Comparison of ENCODE assay signal across 16 cellular contexts in the genomic region with DNA sequence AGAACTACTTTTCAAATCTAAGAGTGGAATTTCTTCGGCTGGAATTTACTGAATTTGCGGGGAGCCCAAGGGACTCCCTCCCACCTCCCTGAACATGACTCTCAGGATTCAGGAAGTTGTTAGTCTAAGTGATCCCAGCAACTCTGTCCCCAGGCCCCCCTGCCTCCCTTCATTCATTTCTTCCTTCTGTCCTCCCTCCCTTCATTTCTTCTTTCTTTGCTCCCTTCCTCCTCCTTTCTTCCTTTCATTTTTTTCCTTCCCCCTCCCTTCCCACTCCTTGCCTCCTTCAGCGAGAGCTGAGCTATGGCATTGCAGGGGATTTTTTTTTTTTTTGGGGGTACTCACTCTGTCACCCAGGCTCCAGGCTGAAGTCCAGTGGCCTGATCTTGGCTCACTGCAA. TPM values are rescaled to one million over a fixed set of nuclear protein-coding genes. Genes with fewer than 3 reads are reported as not detected.
DNase-seq lines count a peak whose midpoint lies in the region; ATAC-seq and TF ChIP-seq lines count a peak whose summit lies in the region.
"Had no signal": no experiment of that assay in that cellular context is flagged by ENCODE, and none has a peak within 500 bp of the region (broad histone marks: within the 10 kb centered on the region; RNA-seq: fewer than 3 reads in every experiment).

No MANE protein-coding gene starts in this region.

- H4K20me1 ChIP-seq in hepatocyte (ENCODE audit: insufficient read depth, poor library complexity, severe bottlenecking) (no peaks in the 10 kb centered on the region), osteoblast (ENCODE audit: insufficient read depth, low read length) (peaks cover 3% of the 10 kb centered on the region)

- peaks cover 61% of the 10 kb centered on the region for H3K36me3 Mint-ChIP-seq in Caco-2 (ENCODE audit: insufficient read depth, unreplicated experiment)
- H3K36me3 Mint-ChIP-seq: CD14-positive monocyte had no signal

- no peaks in the 10 kb centered on the region for H3K79me2 ChIP-seq in hepatocyte
- H3K79me2 ChIP-seq in osteoblast (ENCODE audit: insufficient read depth, low read length) = no peaks in the 10 kb centered on the region

- WGBS in hepatocyte (ENCODE audit: low lambda C conversion rate, missing lambda C conversion rate) = 82% methylated on average over 3 of the region's 3 CpGs

- H3K36me3 ChIP-seq in Caco-2 (ENCODE audit: control insufficient read depth, insufficient read depth, low read length) = 0 out of 2 replicates have a peak, but pooled peaks cover 2% of the 10 kb centered on the region
- H3K36me3 ChIP-seq in Panc1 (ENCODE audit: control insufficient read depth, insufficient read depth, low read length) = no peaks in the 10 kb centered on the region
- no peaks in the 10 kb centered on the region for H3K36me3 ChIP-seq in hepatocyte (replicated peaks; ENCODE audit: insufficient read depth, low read depth)
- peaks cover 4% of the 10 kb centered on the region for H3K36me3 ChIP-seq in osteoblast (ENCODE audit: insufficient read depth, low read length)

- intact Hi-C loops in Caco-2 (cut with micrococcal nuclease; ENCODE audit: unreplicated experiment) (no loop called here), Panc1 (cut with micrococcal nuclease; ENCODE audit: unreplicated experiment) (no loop called here)

- H3K27me3 ChIP-seq in Caco-2 (replicated peaks; ENCODE audit: control insufficient read depth, insufficient read depth, low read length) = no peaks in the 10 kb centered on the region
- no peaks in the 10 kb centered on the region for H3K27me3 ChIP-seq in Panc1 (ENCODE audit: control insufficient read depth, insufficient read depth, low read length)
- H3K27me3 ChIP-seq in hepatocyte = no peaks in the 10 kb centered on the region
- H3K27me3 ChIP-seq in osteoblast (ENCODE audit: insufficient read depth, low read length) = no peaks in the 10 kb centered on the region

- H2AFZ ChIP-seq in hepatocyte = no peak overlapping the region
- H2AFZ ChIP-seq in osteoblast (ENCODE audit: low read length) = no peak overlapping the region

- no peak for ATAC-seq in Panc1
- no peak for ATAC-seq in HG02885 (IDR thresholded peaks at IDR 0.05; ENCODE audit: poor library complexity, unreplicated experiment)
- no peak for ATAC-seq in GM19463 (IDR thresholded peaks at IDR 0.05; ENCODE audit: unreplicated experiment)
- ATAC-seq: CD8-positive, alpha-beta T cell; HCT116 had no signal

- H3K9me3 ChIP-seq in Caco-2 (no peaks in the 10 kb centered on the region), Panc1 (ENCODE audit: control insufficient read depth, insufficient read depth, low read depth, low read length) (no peaks in the 10 kb centered on the region), hepatocyte (ENCODE audit: low read depth) (no peaks in the 10 kb centered on the region), osteoblast (ENCODE audit: low read depth, low read length) (no peaks in the 10 kb centered on the region)

- BruUV-seq in Caco-2 (replicated peaks; lab: Mats Ljungman, UMichigan) (no TSS peak), Panc1 (replicated peaks; lab: Mats Ljungman, UMichigan) (no TSS peak)

- CTCF ChIA-PET in Caco-2 (lab: Charles Lee) = interaction anchor here (0.6 kb wide), 1 partner anchor 95 kb away, joined by 4 read pairs; no protein-coding TSS in a partner anchor
- CTCF ChIA-PET in Panc1 (lab: Charles Lee) = interaction anchor here (0.7 to 0.8 kb wide), 2 partner anchors 11 to 57 kb away, joined by 7 to 8 read pairs; partner anchors contain the start of gene JUP

- H3K27me3 Mint-ChIP-seq in Caco-2 (ENCODE audit: insufficient read depth, unreplicated experiment) = no peaks in the 10 kb centered on the region

- H3K9me3 Mint-ChIP-seq in Caco-2 (ENCODE audit: unreplicated experiment) = no peaks in the 10 kb centered on the region
- H3K9me3 Mint-ChIP-seq: CD8-positive, alpha-beta T cell had no signal

- H3K9me2 ChIP-seq in hepatocyte (replicated peaks; ENCODE audit: insufficient read depth) = no peaks in the 10 kb centered on the region

- in situ Hi-C loops in Panc1 (cut with HindIII; ENCODE audit: low pct_unique_long_range_greater_than_20kb, low sequenced_read_pairs) = no loop called here

- H3K4me1 ChIP-seq in Caco-2 (peaks cover 68% of the 10 kb centered on the region), Panc1 (ENCODE audit: control insufficient read depth, insufficient read depth, low read length) (peaks cover 52% of the 10 kb centered on the region), hepatocyte (ENCODE audit: insufficient read depth) (peaks cover 43% of the 10 kb centered on the region), osteoblast (ENCODE audit: insufficient read depth, low read length) (peaks cover 14% of the 10 kb centered on the region)

- peak overlapping the region; percentile 25; the same call in 1 of the 2 replicates for H3K27ac ChIP-seq in Panc1 (ENCODE audit: low read length)
- no peak overlapping the region for H3K27ac ChIP-seq in hepatocyte
- H3K27ac ChIP-seq in osteoblast (ENCODE audit: low read depth, low read length) = no peak overlapping the region
- H3K27ac ChIP-seq: 22Rv1 had no signal

- POLR2A ChIA-PET in Caco-2 (lab: Charles Lee) = no interaction called here
- POLR2A ChIA-PET in Panc1 (lab: Charles Lee) = interaction anchor here (0.6 kb wide), 1 partner anchor 49 kb away, joined by 6 read pairs; no protein-coding TSS in a partner anchor

- peaks cover 59% of the 10 kb centered on the region for H3K4me1 Mint-ChIP-seq in Caco-2 (ENCODE audit: low read depth, unreplicated experiment)

- no peak overlapping the region for H3K4me3 Mint-ChIP-seq in Caco-2 (ENCODE audit: unreplicated experiment)
- H3K4me3 Mint-ChIP-seq: CD14-positive monocyte; CD8-positive, alpha-beta T cell had no signal

- H3K4me2 ChIP-seq in hepatocyte = no peak overlapping the region
- H3K4me2 ChIP-seq in osteoblast (ENCODE audit: insufficient read depth, low read length) = no peak overlapping the region

- H3K4me3 ChIP-seq in Caco-2 (ENCODE audit: low read depth, low read length) (no peak overlapping the region), Panc1 (ENCODE audit: low read depth in 2 of 2, low read length in 2 of 2) (no peak overlapping the region), hepatocyte (no peak overlapping the region), osteoblast (ENCODE audit: insufficient read depth, low read length) (no peak overlapping the region)

- peak overlapping the region; percentile 99 for H3K27ac Mint-ChIP-seq in Caco-2 (ENCODE audit: unreplicated experiment)
- H3K27ac Mint-ChIP-seq: CD8-positive, alpha-beta T cell had no signal

- no peak for DNase-seq in Caco-2
- no peak for DNase-seq in Panc1 (ENCODE audit: low read depth, low spot score)
- DNase-seq in hepatocyte (ENCODE audit: low spot score) = peak; percentile 4
- peak; percentile 15 for DNase-seq in osteoblast (ENCODE audit: insufficient read length, low spot score, missing footprints)
- DNase-seq in NK-92 treated with Interleukin-12 subunit alpha and Interleukin-12 subunit beta, amount 100 ng/mL, for 24 hours (lab: John Stamatoyannopoulos, UW) = no peak
- no peak for DNase-seq in DMS53 (lab: John Stamatoyannopoulos, UW)
- DNase-seq: CD8-positive, alpha-beta T cell; COR-L47; GF-D8 had no signal

- no peak for TF ChIP-seq CTCF in Caco-2 (IDR thresholded peaks at IDR 0.05; ENCODE audit: insufficient read depth in 1 of 2, low read depth in 1 of 2, low read length in 1 of 2, severe bottlenecking in 1 of 2, unreplicated experiment in 1 of 2)
- no peak for TF ChIP-seq CTCF in Panc1 (IDR thresholded peaks at IDR 0.05)
- TF ChIP-seq CTCF in hepatocyte (IDR thresholded peaks at IDR 0.05; ENCODE audit: poor library complexity) = no peak
- no peak for TF ChIP-seq CTCF in osteoblast (IDR thresholded peaks at IDR 0.05; ENCODE audit: extremely low read depth, low read depth, low read length)

RNA-seq across cellular contexts. Expression of gene JUP, which starts 10.9 kb away (rescaled TPM):
- total RNA-seq in Caco-2 (2022) (392 and 419 TPM in 2 replicates), Panc1 (2021; ENCODE audit: unreplicated experiment) (352 TPM), hepatocyte (162 and 209 TPM in 2 replicates), osteoblast (18.0 and 24.2 TPM in 2 replicates)
- 528 TPM for polyA plus RNA-seq in Panc1 (2012; ENCODE audit: insufficient read length)
- 191 and 214 TPM in 2 replicates for polyA plus RNA-seq in hepatocyte

RNA-seq across cellular contexts. Expression of gene P3H4, which starts 14.4 kb away (rescaled TPM):
- total RNA-seq in Caco-2 (2022) (34.1 and 39.2 TPM in 2 replicates), Panc1 (2021; ENCODE audit: unreplicated experiment) (58.9 TPM), hepatocyte (62.6 and 66.2 TPM in 2 replicates), osteoblast (59.7 and 66.6 TPM in 2 replicates)
- 110 TPM for polyA plus RNA-seq in Panc1 (2012; ENCODE audit: insufficient read length)
- 109 and 110 TPM in 2 replicates for polyA plus RNA-seq in hepatocyte

RNA-seq across cellular contexts. Expression of gene FKBP10, which starts 15.4 kb away (rescaled TPM):
- 112 and 132 TPM in 2 replicates for total RNA-seq in Caco-2 (2022)
- total RNA-seq in Panc1 (2021; ENCODE audit: unreplicated experiment) = 190 TPM
- polyA plus RNA-seq in Panc1 (2012; ENCODE audit: insufficient read length) = 299 TPM
- 239 and 290 TPM in 2 replicates for total RNA-seq in hepatocyte
- 88.0 and 92.0 TPM in 2 replicates for polyA plus RNA-seq in hepatocyte
- 387 and 396 TPM in 2 replicates for total RNA-seq in osteoblast
- polyA plus RNA-seq: CD14-positive monocyte had no signal

RNA-seq across cellular contexts. Expression of gene NT5C3B, which starts 38.7 kb away (rescaled TPM):
- total RNA-seq in Caco-2 (2022) (85.4 and 94.5 TPM in 2 replicates), Panc1 (2021; ENCODE audit: unreplicated experiment) (118 TPM), hepatocyte (47.7 and 51.8 TPM in 2 replicates), osteoblast (69.8 and 70.4 TPM in 2 replicates)
- polyA plus RNA-seq in Panc1 (2012; ENCODE audit: insufficient read length) = 135 TPM
- polyA plus RNA-seq in hepatocyte = 85.1 and 87.8 TPM in 2 replicates

RNA-seq across cellular contexts. Expression of gene KLHL10, which starts 40.2 kb away (rescaled TPM):
- total RNA-seq in Caco-2 (2022) = not detected in 2 replicates
- not detected for total RNA-seq in Panc1 (2021; ENCODE audit: unreplicated experiment)
- polyA plus RNA-seq in Panc1 (2012; ENCODE audit: insufficient read length) = not detected
- 0.43 TPM in 1 of 2 replicates, not detected in the other for total RNA-seq in hepatocyte
- not detected in 2 replicates for polyA plus RNA-seq in hepatocyte
- total RNA-seq in osteoblast = 0.36 and 0.59 TPM in 2 replicates
- total RNA-seq: A673; CD8-positive, alpha-beta T cell; HT-29 had no signal
- polyA plus RNA-seq: CD14-positive monocyte had no signal

Comparison
In these comparisons a context has a peak if more than half of its experiments do, and no peak if none do; other contexts are left out.
1. DNase-seq: peak in hepatocyte (single experiment) and osteoblast (single experiment); none in Caco-2 (0 of 2), Panc1 (single experiment), NK-92 treated with Interleukin-12 subunit alpha and Interleukin-12 subunit beta, amount 100 ng/mL, for 24 hours (single experiment) and DMS53 (single experiment).